In genomic region chr3:180744226-180744625, GRCh38 we compare ENCODE assay signal across 17 cellular contexts.
DNase-seq lines count a peak whose midpoint lies in the region; ATAC-seq, FAIRE-seq and TF ChIP-seq lines count a peak whose summit lies in the region.
"Had no signal": no experiment of that assay in that cellular context is flagged by ENCODE, and none has a peak within 500 bp of the region (broad histone marks: within the 10 kb centered on the region; RNA-seq: fewer than 3 reads in every experiment).

No MANE protein-coding gene starts in this region.

- H2AFZ ChIP-seq in astrocyte (ENCODE audit: low read depth, low read length), result peak overlapping the region; percentile 2

- no peak overlapping the region for H3K9ac ChIP-seq in astrocyte (ENCODE audit: low read length)

- no peaks in the 10 kb centered on the region for H3K79me2 ChIP-seq in astrocyte (ENCODE audit: insufficient read depth, low read length)

- H3K4me1 ChIP-seq in astrocyte (ENCODE audit: insufficient read depth, low read length), result no peaks in the 10 kb centered on the region
- H3K4me1 ChIP-seq: adrenal gland, left ventricle myocardium inferior had no signal

- TF ChIP-seq CTCF in astrocyte (IDR thresholded peaks at IDR 0.05; ENCODE audit: insufficient read depth, low read depth, low read length), result no peak
- no peak for TF ChIP-seq CTCF in D721Med (IDR thresholded peaks at IDR 0.05; ENCODE audit: insufficient read depth, missing control alignments)

- no peak for ATAC-seq in HG03565 (IDR thresholded peaks at IDR 0.05; ENCODE audit: unreplicated experiment)
- no peak for ATAC-seq in GM18867 (IDR thresholded peaks at IDR 0.05; ENCODE audit: unreplicated experiment)
- ATAC-seq: HepG2; naive thymus-derived CD8-positive, alpha-beta T cell; right cardiac atrium had no signal

- no peak overlapping the region for H3K4me3 Mint-ChIP-seq in astrocyte (ENCODE audit: unreplicated experiment)
- H3K4me3 Mint-ChIP-seq: naive thymus-derived CD8-positive, alpha-beta T cell had no signal

- H3K36me3 Mint-ChIP-seq in astrocyte (ENCODE audit: low read depth, unreplicated experiment), result no peaks in the 10 kb centered on the region
- H3K36me3 Mint-ChIP-seq: naive thymus-derived CD8-positive, alpha-beta T cell had no signal

- no peaks in the 10 kb centered on the region for H3K9me3 ChIP-seq in astrocyte (ENCODE audit: insufficient read depth, low read depth, low read length)
- H3K9me3 ChIP-seq: adrenal gland, left ventricle myocardium inferior had no signal

- H4K20me1 ChIP-seq in astrocyte (ENCODE audit: insufficient read depth, low read length), result no peaks in the 10 kb centered on the region

- no peaks in the 10 kb centered on the region for H3K4me1 Mint-ChIP-seq in astrocyte (ENCODE audit: low read depth, unreplicated experiment)
- H3K4me1 Mint-ChIP-seq: naive thymus-derived CD8-positive, alpha-beta T cell had no signal

- FAIRE-seq in astrocyte (lab: Jason Lieb, UNC) (no peak), D721Med (lab: Jason Lieb, UNC) (no peak)
- FAIRE-seq: GM19239, HepG2 had no signal

- H3K4me2 ChIP-seq in astrocyte (ENCODE audit: low read length), result peak overlapping the region; percentile 73

- no peaks in the 10 kb centered on the region for H3K36me3 ChIP-seq in astrocyte (ENCODE audit: insufficient read depth, low read length)
- H3K36me3 ChIP-seq: adrenal gland, left ventricle myocardium inferior had no signal

- no peak overlapping the region for H3K27ac Mint-ChIP-seq in astrocyte (ENCODE audit: unreplicated experiment)
- H3K27ac Mint-ChIP-seq: naive thymus-derived CD8-positive, alpha-beta T cell had no signal

- H3K4me3 ChIP-seq in astrocyte (ENCODE audit: insufficient read depth, low read depth, low read length), result no peak overlapping the region
- H3K4me3 ChIP-seq: adrenal gland, left ventricle myocardium inferior had no signal

- H3K27me3 Mint-ChIP-seq in astrocyte (ENCODE audit: low read depth, unreplicated experiment), result peaks cover 8% of the 10 kb centered on the region

- no peaks in the 10 kb centered on the region for H3K27me3 ChIP-seq in astrocyte (ENCODE audit: insufficient read depth, low read length)
- H3K27me3 ChIP-seq: adrenal gland had no signal

- H3K9me3 Mint-ChIP-seq in astrocyte (ENCODE audit: unreplicated experiment), result no peaks in the 10 kb centered on the region
- H3K9me3 Mint-ChIP-seq: naive thymus-derived CD8-positive, alpha-beta T cell had no signal

- peak; percentile 99 for DNase-seq in NCI-H1105 (lab: John Stamatoyannopoulos, UW)
- DNase-seq in NCI-H2107 treated with DMSO at 0.1 percent for 48 hours (lab: John Stamatoyannopoulos, UW; ENCODE audit: unreplicated experiment), result peak; percentile 100
- peak; percentile 1 for DNase-seq in astrocyte (ENCODE audit: low read depth)
- DNase-seq in pons (ENCODE audit: low spot score), result peak; percentile 2
- DNase-seq in D721Med (ENCODE audit: insufficient read length, low spot score), result no peak
- no peak for DNase-seq in activated CD8-positive, alpha-beta memory T cell treated with anti-CD3 and anti-CD28 coated beads, Interleukin-2, amount 50 U/mL, for 48 hours
- DNase-seq: activated CD4-positive, alpha-beta T cell treated with anti-CD3 and anti-CD28 coated beads, Interleukin-2, amount 50 U/mL, for 48 hours; adrenal gland; left ventricle myocardium inferior; naive thymus-derived CD8-positive, alpha-beta T cell; right cardiac atrium; stimulated activated CD4-positive, alpha-beta T cell treated with anti-CD3 and anti-CD28 coated beads, Interleukin-2, amount 100 ng/mL, for 48 hours; trophoblast cell had no signal

- H3K27ac ChIP-seq in astrocyte (ENCODE audit: low read depth, low read length), result no peak overlapping the region
- H3K27ac ChIP-seq: adrenal gland, left ventricle myocardium inferior had no signal

Comparison
In these comparisons a context has a peak if more than half of its experiments do, and no peak if none do; other contexts are left out.
1. DNase-seq: peak in NCI-H1105 (single experiment), NCI-H2107 treated with DMSO at 0.1 percent for 48 hours (single experiment), astrocyte (single experiment) and pons (single experiment); none in D721Med (single experiment) and activated CD8-positive, alpha-beta memory T cell treated with anti-CD3 and anti-CD28 coated beads, Interleukin-2, amount 50 U/mL, for 48 hours (single experiment).